ENCODE assay signal across 9 cellular contexts in the genomic region with DNA sequence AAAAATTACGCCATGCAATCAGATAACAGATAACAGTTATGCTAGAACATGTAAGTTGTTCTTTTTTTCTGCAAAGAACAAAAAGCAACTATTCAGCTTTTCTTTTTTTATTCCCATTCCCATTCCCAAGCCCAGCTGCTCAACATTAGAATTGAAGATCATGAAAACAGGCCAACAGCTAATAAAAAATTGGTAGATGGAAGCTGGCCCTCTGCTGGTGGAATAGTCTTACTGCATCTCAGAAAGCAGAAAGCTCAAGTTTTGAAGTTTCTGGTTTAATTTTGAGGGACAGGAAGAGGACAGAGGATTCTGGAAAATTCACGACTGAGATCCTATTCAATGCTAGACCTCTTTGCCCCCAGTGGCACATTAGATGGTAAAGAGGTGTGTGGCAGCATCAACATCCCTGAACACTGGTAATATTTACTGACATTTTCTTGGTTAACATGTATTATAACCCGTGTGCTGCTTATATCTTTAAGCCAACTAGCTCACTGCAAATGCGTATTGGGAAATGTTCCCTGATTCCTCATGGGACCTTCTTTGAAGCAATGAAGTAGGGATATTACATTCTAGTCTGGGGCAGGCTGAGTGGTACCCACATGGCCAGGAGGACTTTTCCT.
DNase-seq lines count a peak whose midpoint lies in the region; ATAC-seq and TF ChIP-seq lines count a peak whose summit lies in the region.
"Had no signal": no experiment of that assay in that cellular context is flagged by ENCODE, and none has a peak within 500 bp of the region (broad histone marks: within the 10 kb centered on the region; RNA-seq: fewer than 3 reads in every experiment).

No MANE protein-coding gene starts in this region.

- peak; percentile 84 for TF ChIP-seq CTCF in brain microvascular endothelial cell (IDR thresholded peaks at IDR 0.05; ENCODE audit: low read depth, low read length, missing control alignments)

- no peaks in the 10 kb centered on the region for H3K79me1 ChIP-seq in mesenchymal stem cell (replicated peaks; ENCODE audit: low read length, poor library complexity, severe bottlenecking)

- no peak for ATAC-seq in HG02970 (IDR thresholded peaks at IDR 0.05; ENCODE audit: low FRiP score, unreplicated experiment)
- ATAC-seq: activated T-cell treated with anti-CD3 and anti-CD28 coated beads, Interleukin-2, amount 50 U/mL, for 72 hours had no signal

- no peak overlapping the region for H4K8ac ChIP-seq in mesenchymal stem cell (ENCODE audit: low read length)

- H3K4me1 ChIP-seq in mesenchymal stem cell (ENCODE audit: control insufficient read depth, insufficient read depth, low read depth, low read length) = peaks cover 9% of the 10 kb centered on the region

- in situ Hi-C loops in brain microvascular endothelial cell (cut with HindIII; ENCODE audit: low pct_ligation_motif_present, low sequenced_read_pairs) = no loop called here

- no peak overlapping the region for H2AK5ac ChIP-seq in mesenchymal stem cell (ENCODE audit: low read length, severe bottlenecking)

- H2BK5ac ChIP-seq in mesenchymal stem cell (ENCODE audit: low read depth, low read length, poor library complexity, severe bottlenecking) = no peak overlapping the region

- no peak overlapping the region for H2AFZ ChIP-seq in mesenchymal stem cell (ENCODE audit: low read depth, low read length)

- H2BK12ac ChIP-seq in mesenchymal stem cell (ENCODE audit: low read length in 2 of 2) = no peak overlapping the region

- DNase-seq in SHP77 (lab: John Stamatoyannopoulos, UW) (peak; percentile 2 to 13), SHP77 treated with DMSO at 0.1 percent for 48 hours (lab: John Stamatoyannopoulos, UW) (no peak), NCI-H1092 treated with DMSO at 0.1 percent for 48 hours (lab: John Stamatoyannopoulos, UW) (peak; percentile 71), brain microvascular endothelial cell (peak; percentile 39), mesenchymal stem cell (peak; percentile 39)
- no peak for DNase-seq in stimulated activated naive CD4-positive, alpha-beta T cell (lab: John Stamatoyannopoulos, UW)
- DNase-seq in activated CD4-positive, alpha-beta T cell treated with anti-CD3 and anti-CD28 coated beads, Interleukin-2, amount 50 U/mL, for 1 hour = no peak

- no peak overlapping the region for H2BK120ac ChIP-seq in mesenchymal stem cell (ENCODE audit: low read depth, low read length)

- H3K9ac ChIP-seq in mesenchymal stem cell (ENCODE audit: low read length) = no peak overlapping the region

- H3K4me2 ChIP-seq in mesenchymal stem cell (ENCODE audit: low read length, poor library complexity, severe bottlenecking) = no peak overlapping the region

- H4K91ac ChIP-seq in mesenchymal stem cell (ENCODE audit: low read length) = no peak overlapping the region

- H3K4me3 ChIP-seq in brain microvascular endothelial cell (ENCODE audit: low read depth, low read length) (no peak overlapping the region), mesenchymal stem cell (ENCODE audit: insufficient read depth in 1 of 2, low read depth in 1 of 2, low read length in 2 of 2) (no peak overlapping the region)

- H3K27me3 ChIP-seq in brain microvascular endothelial cell (replicated peaks) (no peaks in the 10 kb centered on the region), mesenchymal stem cell (ENCODE audit: control insufficient read depth in 1 of 2, insufficient read depth in 1 of 2, low read length in 2 of 2) (peaks cover 32 to 40% of the 10 kb centered on the region in 2 experiments)

- no peak overlapping the region for H3K23ac ChIP-seq in mesenchymal stem cell (ENCODE audit: low read length in 2 of 2)

- H2BK15ac ChIP-seq in mesenchymal stem cell (ENCODE audit: low read depth, poor library complexity, severe bottlenecking) = no peak overlapping the region

- WGBS in mesenchymal stem cell = 63% methylated on average over 4 of the region's 4 CpGs

- no peaks in the 10 kb centered on the region for H3K9me3 ChIP-seq in mesenchymal stem cell (ENCODE audit: control insufficient read depth, low read length)

- no peak overlapping the region for H3K4ac ChIP-seq in mesenchymal stem cell (ENCODE audit: low read depth in 1 of 2, low read length in 2 of 2)

- H3K36me3 ChIP-seq in brain microvascular endothelial cell (replicated peaks) = no peaks in the 10 kb centered on the region
- no peaks in the 10 kb centered on the region for H3K36me3 ChIP-seq in mesenchymal stem cell (ENCODE audit: control insufficient read depth in 1 of 2, insufficient read depth in 2 of 2, low read depth in 1 of 2, low read length in 2 of 2)

- no peak overlapping the region for H3K18ac ChIP-seq in mesenchymal stem cell (ENCODE audit: low read depth in 1 of 2, low read length in 2 of 2)

- no peak overlapping the region for H3K14ac ChIP-seq in mesenchymal stem cell (ENCODE audit: low read length in 2 of 2)

- H3K27ac ChIP-seq in brain microvascular endothelial cell (no peak overlapping the region), mesenchymal stem cell (ENCODE audit: low read length, poor library complexity, severe bottlenecking) (no peak overlapping the region)

Comparison
In these comparisons a context has a peak if more than half of its experiments do, and no peak if none do; other contexts are left out.
1. DNase-seq: peak in SHP77 (2 of 2), NCI-H1092 treated with DMSO at 0.1 percent for 48 hours (single experiment), brain microvascular endothelial cell (single experiment) and mesenchymal stem cell (single experiment); none in SHP77 treated with DMSO at 0.1 percent for 48 hours (single experiment), stimulated activated naive CD4-positive, alpha-beta T cell (0 of 6) and activated CD4-positive, alpha-beta T cell treated with anti-CD3 and anti-CD28 coated beads, Interleukin-2, amount 50 U/mL, for 1 hour (single experiment).